7 cellular contexts compared by ENCODE assay signal in genomic region chr11:68297812-68298658, GRCh38. TPM values are rescaled to one million over a fixed set of nuclear protein-coding genes. Genes with fewer than 3 reads are reported as not detected.
A peak's percentile ranks its signal among the peaks of the same experiment; 100 is the strongest.
DNase-seq lines count a peak whose midpoint lies in the region; ATAC-seq, FAIRE-seq and TF ChIP-seq lines count a peak whose summit lies in the region.

No MANE protein-coding gene starts in this region.

- peak; percentile 63 for TF ChIP-seq EP300 in transverse colon (IDR thresholded peaks at IDR 0.05; ENCODE audit: low read depth)

- 8 to 9% methylated on average over 39 to 40 of the region's 40 CpGs for WGBS in pancreas, 2 donors
- WGBS in transverse colon (ENCODE audit: low coverage in 1 of 2), 2 donors = 11 to 19% methylated on average over 5 to 40 of the region's 40 CpGs

- H3K9ac ChIP-seq in HUES48 (ENCODE audit: low read depth, low read length) = no peak overlapping the region

- no peak for FAIRE-seq in pancreas (lab: Jason Lieb, UNC)

- H3K4me3 ChIP-seq in HUES48 (ENCODE audit: low read depth, low read length) (no peak overlapping the region), pancreas (peak overlapping the region in 2 of 4 donors; percentile 20 to 30), transverse colon (peak overlapping the region in 1 of 4 donors; percentile 13)

- H3K27ac ChIP-seq in HUES48 (ENCODE audit: low read depth, low read length) (peak overlapping the region; percentile 12), pancreas (peak overlapping the region; percentile 67 to 87 (median 74)), transverse colon (peak overlapping the region; percentile 74 to 86 (median 83))

- no peaks in the 10 kb centered on the region for H3K9me3 ChIP-seq in HUES48 (ENCODE audit: control insufficient read depth, insufficient read depth, low read length)
- H3K9me3 ChIP-seq in pancreas = no peaks in the 10 kb centered on the region
- no peaks in the 10 kb centered on the region for H3K9me3 ChIP-seq in transverse colon

- intact Hi-C loops in pancreas (cut with DNase I) (loop anchor here in 2 of 3 donors (5.0 kb wide), 1 partner anchor 41 kb away; no protein-coding TSS in a partner anchor), transverse colon (cut with DNase I; ENCODE audit: low total_unique reads) (loop anchor here (2.0 kb wide), 1 partner anchor 41 kb away; no protein-coding TSS in a partner anchor)

- TF ChIP-seq CTCF in GM12872 (IDR thresholded peaks at IDR 0.05; ENCODE audit: insufficient read depth, low read depth, low read length) = peak; percentile 93
- peak; percentile 95 to 99 (median 98) for TF ChIP-seq CTCF in pancreas (IDR thresholded peaks at IDR 0.05)
- peak; percentile 98 to 99 (median 99) for TF ChIP-seq CTCF in transverse colon (IDR thresholded peaks at IDR 0.05)

- peak; percentile 94 to 98 (median 95) for ATAC-seq in pancreas

- DNase-seq in SK-MEL-5 (ENCODE audit: low read depth, low spot score) = peak; percentile 68
- peak; percentile 71 for DNase-seq in activated gamma-delta T cell treated with Interleukin-2 at 50 U/mL for 16 hours
- DNase-seq in globus pallidus (ENCODE audit: low spot score) = peak; percentile 70
- peak; percentile 74 to 94 (median 86) for DNase-seq in pancreas
- peak; percentile 91 for DNase-seq in transverse colon

- H3K36me3 ChIP-seq in HUES48 (ENCODE audit: control insufficient read depth, insufficient read depth, low read length) (no peaks in the 10 kb centered on the region), pancreas (no peaks in the 10 kb centered on the region), transverse colon (no peaks in the 10 kb centered on the region)

- peaks cover 2% of the 10 kb centered on the region; the same call in 1 of the 2 replicates for H3K4me1 ChIP-seq in HUES48 (ENCODE audit: control insufficient read depth, insufficient read depth, low read length)
- peaks cover 9 to 12% (median 11%) of the 10 kb centered on the region in 3 donors for H3K4me1 ChIP-seq in pancreas
- H3K4me1 ChIP-seq in transverse colon = peaks cover 9 to 40% (median 35%) of the 10 kb centered on the region in 4 donors

- TF ChIP-seq POLR2A in transverse colon (IDR thresholded peaks at IDR 0.05) = peak; percentile 34

- in situ Hi-C loops in SK-MEL-5 (cut with HindIII; ENCODE audit: low pct_unique_long_range_greater_than_20kb, low sequenced_read_pairs) = no loop called here
- in situ Hi-C loops in transverse colon (cut with MboI; ENCODE audit: low pct_ligation_motif_present in 1 of 4, low pct_unique_long_range_greater_than_20kb in 1 of 4, low sequenced_read_pairs in 3 of 4) = loop anchor here in 3 of 4 donors (5.0 kb wide), 1 partner anchor 41 kb away; no protein-coding TSS in a partner anchor

- H3K27me3 ChIP-seq in HUES48 (ENCODE audit: control insufficient read depth, insufficient read depth, low read length) (no peaks in the 10 kb centered on the region; the same call in 1 of the 2 replicates), pancreas (no peaks in the 10 kb centered on the region), transverse colon (no peaks in the 10 kb centered on the region)

RNA-seq across cellular contexts. Expression of gene LRP5, which starts 14.4 kb away (rescaled TPM):
- total RNA-seq in SK-MEL-5 (2014; rRNA removed; shearing (Covaris generic)) = 8.8 and 12.2 TPM in 2 replicates
- 34.9 and 46.3 TPM in 2 replicates for polyA plus RNA-seq in SK-MEL-5 (2015; cell fraction: cytosol; rRNA removed)
- 15.5 and 16.2 TPM in 2 replicates for polyA plus RNA-seq in SK-MEL-5 (2015; cell fraction: nucleus; rRNA removed)
- 10 to 100 TPM; 27.4 to 50.6 (median 31.3) TPM for total RNA-seq in pancreas
- polyA plus RNA-seq in pancreas = 10 to 100 TPM; 43.7 to 62.8 TPM
- 100 to 1,000 TPM in 1 of 4 donors, 10 to 100 TPM in 3; 72.6 to 138 (median 82.3) TPM for total RNA-seq in transverse colon

RNA-seq across cellular contexts. Expression of gene C11orf24, which starts 26.3 kb away (rescaled TPM):
- 34.6 and 52.2 TPM in 2 replicates for total RNA-seq in SK-MEL-5 (2014; rRNA removed; shearing (Covaris generic))
- polyA plus RNA-seq in SK-MEL-5 (2015; cell fraction: cytosol; rRNA removed) = 108 and 138 TPM in 2 replicates
- polyA plus RNA-seq in SK-MEL-5 (2015; cell fraction: nucleus; rRNA removed) = 56.8 and 66.4 TPM in 2 replicates
- total RNA-seq in pancreas = 10 to 100 TPM; 12.4 to 19.9 (median 16.6) TPM
- 10 to 100 TPM; 19.0 to 20.3 TPM for polyA plus RNA-seq in pancreas
- 100 to 1,000 TPM in 1 of 4 donors, 10 to 100 TPM in 3; 31.4 to 130 (median 56.6) TPM for total RNA-seq in transverse colon

Comparison
In these comparisons a context has a peak if more than half of its experiments do, and no peak if none do; other contexts are left out.
1. H3K27ac ChIP-seq: peak in every context shown above with its lines; median percentile 83 in transverse colon; 74 in pancreas; 12 in HUES48.